12 cellular contexts compared by ENCODE assay signal in the genomic region with DNA sequence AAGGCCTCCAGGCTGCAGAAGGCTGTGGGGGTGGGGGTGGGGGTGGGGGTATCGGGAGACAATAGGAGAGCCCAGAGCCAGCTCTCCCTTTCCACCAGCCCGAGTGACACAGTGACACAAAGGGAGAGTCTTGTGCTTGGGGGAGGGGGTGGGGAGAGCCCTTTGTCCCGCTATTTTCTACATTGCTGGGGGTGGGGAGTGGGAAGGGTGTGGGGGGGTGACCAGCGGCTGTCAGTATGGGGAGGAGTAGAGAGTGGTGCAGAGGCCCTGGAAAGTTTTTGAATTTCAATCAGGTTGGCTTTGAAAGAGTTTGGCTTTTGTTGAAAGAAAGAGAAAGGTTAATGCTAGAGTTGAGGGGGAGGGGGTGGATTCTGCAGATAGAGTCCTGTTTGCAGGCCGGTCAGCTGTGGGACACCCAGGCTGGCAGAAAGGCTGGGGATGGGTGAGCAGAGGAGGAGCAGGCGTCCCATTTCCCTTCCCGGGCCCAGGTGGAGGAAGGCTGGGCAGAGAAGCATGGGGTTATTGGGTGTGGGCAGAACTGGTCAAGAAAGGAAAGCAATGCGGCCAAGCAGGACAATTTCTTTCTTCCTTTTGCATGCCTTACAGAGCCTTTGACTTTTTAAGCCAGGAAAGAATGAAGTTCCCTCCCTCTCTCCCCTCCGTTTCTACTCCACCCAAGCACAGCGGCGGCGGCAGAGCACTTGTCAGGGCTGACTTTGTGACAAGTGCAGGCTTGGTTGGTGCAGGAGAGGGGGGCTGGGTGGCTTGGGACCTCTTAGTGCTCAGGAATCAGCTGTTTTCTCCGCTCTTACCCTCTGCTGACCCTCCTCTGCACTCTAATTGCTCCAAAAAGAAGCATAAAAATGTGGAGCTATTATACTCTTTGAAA.
DNase-seq lines count a peak whose midpoint lies in the region; ATAC-seq and TF ChIP-seq lines count a peak whose summit lies in the region.
"Had no signal": no experiment of that assay in that cellular context is flagged by ENCODE, and none has a peak within 500 bp of the region (broad histone marks: within the 10 kb centered on the region; RNA-seq: fewer than 3 reads in every experiment).

No MANE protein-coding gene starts in this region.

- H3K4me3 ChIP-seq in HUES48 (ENCODE audit: low read depth, low read length) (peak overlapping the region; percentile 56), iPS-11a (ENCODE audit: low read depth, low read length) (peak overlapping the region; percentile 15)
- H3K4me3 ChIP-seq: BLaER1 had no signal

- H3K4me1 Mint-ChIP-seq in brain: peaks cover 30% of the 10 kb centered on the region

- H3K9ac ChIP-seq in HUES48 (ENCODE audit: low read depth, low read length): peak overlapping the region; percentile 30; the same call in 1 of the 2 replicates
- H3K9ac ChIP-seq: BLaER1 had no signal

- H3K9me3 Mint-ChIP-seq in brain: no peaks in the 10 kb centered on the region
- H3K9me3 Mint-ChIP-seq: activated T-helper 1 cell treated with anti-CD3 and anti-CD28 coated beads, Interleukin-12 subunit alpha, Interleukin-12 subunit beta, Interleukin-2, Interleukin-4 antibody, amounts not matched to agents 30 ng/mL and 10 ng/mL and 1 ng/mL, durations not matched to agents 14 hours and 24 hours and 36 hours had no signal

- DNase-seq in pons (ENCODE audit: low spot score): peak; percentile 94
- no peak for DNase-seq in activated CD4-positive, alpha-beta T cell treated with anti-CD3 and anti-CD28 coated beads for 4 hours
- DNase-seq in NK-92 treated with Interleukin-12 subunit alpha and Interleukin-12 subunit beta, amount 100 ng/mL, for 24 hours (lab: John Stamatoyannopoulos, UW): no peak
- no peak for DNase-seq in DMS114 treated with DMSO at 0.1 percent for 48 hours (lab: John Stamatoyannopoulos, UW; ENCODE audit: unreplicated experiment)
- DNase-seq: GF-D8, NCI-H1048 had no signal

- H3K27me3 ChIP-seq in HUES48 (ENCODE audit: control insufficient read depth, insufficient read depth, low read length): peaks cover 32% of the 10 kb centered on the region
- H3K27me3 ChIP-seq: BLaER1 had no signal

- ATAC-seq in GM18870 (IDR thresholded peaks at IDR 0.05; ENCODE audit: unreplicated experiment): no peak

- peak overlapping the region; percentile 60 to 79 (median 71) for H3K4me3 Mint-ChIP-seq in brain
- H3K4me3 Mint-ChIP-seq: activated T-helper 1 cell treated with anti-CD3 and anti-CD28 coated beads, Interleukin-12 subunit alpha, Interleukin-12 subunit beta, Interleukin-2, Interleukin-4 antibody, amounts not matched to agents 30 ng/mL and 10 ng/mL and 1 ng/mL, durations not matched to agents 14 hours and 24 hours and 36 hours had no signal

- H3K9me3 ChIP-seq in HUES48 (ENCODE audit: control insufficient read depth, insufficient read depth, low read length): no peaks in the 10 kb centered on the region
- H3K9me3 ChIP-seq: BLaER1 had no signal

- H3K27me3 Mint-ChIP-seq in brain: peaks cover 6% of the 10 kb centered on the region

- peak in 1 of 2 experiments; percentile 3 for TF ChIP-seq CTCF in brain (conservative IDR thresholded peaks at IDR 0.05)

- peak overlapping the region; percentile 74 for H3K27ac ChIP-seq in HUES48 (ENCODE audit: low read depth, low read length)
- H3K27ac ChIP-seq: BLaER1 had no signal

- H3K4me1 ChIP-seq in HUES48 (ENCODE audit: control insufficient read depth, insufficient read depth, low read length): peaks cover 39% of the 10 kb centered on the region
- H3K4me1 ChIP-seq: BLaER1 had no signal

- H3K27ac Mint-ChIP-seq in brain: peak overlapping the region; percentile 77 to 91 (median 79)
- H3K27ac Mint-ChIP-seq: activated T-helper 1 cell treated with anti-CD3 and anti-CD28 coated beads, Interleukin-12 subunit alpha, Interleukin-12 subunit beta, Interleukin-2, Interleukin-4 antibody, amounts not matched to agents 30 ng/mL and 10 ng/mL and 1 ng/mL, durations not matched to agents 14 hours and 24 hours and 36 hours had no signal

- H3K36me3 ChIP-seq in HUES48 (ENCODE audit: control insufficient read depth, insufficient read depth, low read length): no peaks in the 10 kb centered on the region
- H3K36me3 ChIP-seq: BLaER1 had no signal

- no peaks in the 10 kb centered on the region for H3K36me3 Mint-ChIP-seq in brain
